27 cellular contexts compared by ENCODE assay signal in genomic region chr20:23939641-23940040, GRCh38. TPM values are rescaled to one million over a fixed set of nuclear protein-coding genes. Genes with fewer than 3 reads are reported as not detected.
"Had no signal": no experiment of that assay in that cellular context is flagged by ENCODE, and none has a peak within 500 bp of the region (broad histone marks: within the 10 kb centered on the region; RNA-seq: fewer than 3 reads in every experiment).

No MANE protein-coding gene starts in this region.

- H3K9ac ChIP-seq: SK-N-SH had no signal

- FAIRE-seq: HTR-8/SVneo had no signal

- ATAC-seq: Right ventricle myocardium inferior, T-cell had no signal

- H3K4me3 Mint-ChIP-seq: IgD-negative memory B cell, T-cell had no signal

- H2AFZ ChIP-seq: PC-9 had no signal

- H3K27ac ChIP-seq: HL-60, PC-9, Peyer's patch had no signal

- H3K27me3 ChIP-seq: MG63, Peyer's patch had no signal

- H3K4me1 Mint-ChIP-seq: T-cell had no signal

- H3K36me3 ChIP-seq: MG63, Peyer's patch had no signal

- H3K27me3 Mint-ChIP-seq: IgD-negative memory B cell had no signal

- DNase-seq: KBM-7, MG63, NCI-H1092 treated with DMSO at 0.1 percent for 48 hours, NCI-H1436, NCI-H187, NCI-H2029, NCI-H2081 treated with DMSO at 0.1 percent for 48 hours, NCI-H2171, NCI-H226, NCI-H446, NCI-H510A, NCI-H524 treated with DMSO at 0.1 percent for 48 hours, NCI-H69, NCI-H774, OCI-M1, PC-9, Peyer's patch, SHP77 treated with DMSO at 0.1 percent for 48 hours, SK-N-SH, SW 1271, T-cell had no signal

- H3K36me3 Mint-ChIP-seq: IgD-negative memory B cell, T-cell had no signal

- H3K4me1 ChIP-seq: Peyer's patch had no signal

- H3K27ac Mint-ChIP-seq: IgD-negative memory B cell, T-cell had no signal

- H3K9me3 ChIP-seq: MG63, Peyer's patch, SK-N-SH had no signal

- H3K4me3 ChIP-seq: MG63, PC-9, Peyer's patch had no signal

- H3K4me2 ChIP-seq: PC-9, SK-N-SH had no signal

- H3K9me3 Mint-ChIP-seq: IgD-negative memory B cell, T-cell had no signal

RNA-seq across cellular contexts. Expression of gene GGTLC1, which starts 48.9 kb away (rescaled TPM):
- total RNA-seq: Peyer's patch, Right ventricle myocardium inferior, RPMI7951, SK-MEL-5, T-cell had no signal
- polyA plus RNA-seq: IgD-negative memory B cell, SK-N-SH had no signal
